1 cellular context compared by ENCODE assay signal in genomic region chr5:137734962-137735530, GRCh38.
TF ChIP-seq lines count a peak whose summit lies in the region.

No MANE protein-coding gene starts in this region.

TF ChIP-seq in endothelial cell of umbilical vein, 7 proteins besides CTCF, POLR2A, EP300 and RAD21:
- TF ChIP-seq FOS (IDR thresholded peaks at IDR 0.05; ENCODE audit: borderline replicate concordance, insufficient read depth, low read length) (no peak), EZH2 (IDR thresholded peaks at IDR 0.05; ENCODE audit: borderline replicate concordance, low read depth, low read length, severe bottlenecking) (no peak), JUN (IDR thresholded peaks at IDR 0.05; ENCODE audit: borderline replicate concordance, insufficient read depth, insufficient read length, low read depth) (no peak), MYC (IDR thresholded peaks at IDR 0.05; ENCODE audit: low read depth, low read length) (no peak), GATA2 (IDR thresholded peaks at IDR 0.05; ENCODE audit: insufficient read depth, insufficient read length, low read depth, low read length) (no peak), MAX (IDR thresholded peaks at IDR 0.05; ENCODE audit: insufficient read depth, insufficient read length) (no peak), POLR2AphosphoS5 (IDR thresholded peaks at IDR 0.05; ENCODE audit: insufficient read depth, low read depth, low read length) (no peak)
